8 cellular contexts compared by ENCODE assay signal in genomic region chr12:85280138-85280983, GRCh38. TPM values are rescaled to one million over a fixed set of nuclear protein-coding genes. Genes with fewer than 3 reads are reported as not detected.
DNase-seq lines count a peak whose midpoint lies in the region; ATAC-seq lines count a peak whose summit lies in the region.

ALX1 (plus strand) TSS chr12:85280220; CDS start chr12:85280262, 42 bp downstream.

- peak within 1 kb of the TSS; percentile 27 for H3K4me3 Mint-ChIP-seq in activated naive CD4-positive, alpha-beta T cell treated with anti-CD3 and anti-CD28 coated beads for 36 hours
- H3K4me3 Mint-ChIP-seq in stimulated activated memory B cell treated with anti-CD40 and anti-IgM and Interleukin-4, amounts not matched to agents 10 μg/mL and 1 μg/mL and 100 μg/mL, for 72 hours = peak within 1 kb of the TSS; percentile 77

- ATAC-seq in stimulated activated memory B cell treated with anti-CD40 and anti-IgM and Interleukin-4, amounts not matched to agents 10 μg/mL and 1 μg/mL and 100 μg/mL, for 72 hours = no peak

- peak; percentile 3 for DNase-seq in activated naive CD4-positive, alpha-beta T cell treated with anti-CD3 and anti-CD28 coated beads for 36 hours
- no peak for DNase-seq in activated naive CD4-positive, alpha-beta T cell treated with anti-CD3 and anti-CD28 coated beads, Interleukin-2, amount 50 U/mL, for 16 hours
- DNase-seq in M059J (ENCODE audit: low read depth) = peak; percentile 6
- DNase-seq in amniotic epithelial cell (ENCODE audit: low read depth) = peak; percentile 2
- no peak for DNase-seq in NK-92 (lab: John Stamatoyannopoulos, UW; ENCODE audit: unreplicated experiment)
- DNase-seq in NCI-H146 treated with DMSO at 0.1 percent for 48 hours (lab: John Stamatoyannopoulos, UW; ENCODE audit: unreplicated experiment) = no peak

- peaks cover 7% of the 10 kb centered on the region for H3K4me1 Mint-ChIP-seq in activated naive CD4-positive, alpha-beta T cell treated with anti-CD3 and anti-CD28 coated beads for 36 hours (ENCODE audit: low read depth)
- peaks cover 6% of the 10 kb centered on the region for H3K4me1 Mint-ChIP-seq in stimulated activated memory B cell treated with anti-CD40 and anti-IgM and Interleukin-4, amounts not matched to agents 10 μg/mL and 1 μg/mL and 100 μg/mL, for 72 hours

- H3K9me3 ChIP-seq in iPS-18c (ENCODE audit: control insufficient read depth, insufficient read depth, low read length) = no peaks in the 10 kb centered on the region

- intact Hi-C loops in activated naive CD4-positive, alpha-beta T cell treated with anti-CD3 and anti-CD28 coated beads for 36 hours (cut with micrococcal nuclease) = no loop called here

- H3K27me3 Mint-ChIP-seq in activated naive CD4-positive, alpha-beta T cell treated with anti-CD3 and anti-CD28 coated beads for 36 hours (ENCODE audit: low read depth) = peaks cover 46% of the 10 kb centered on the region
- peaks cover 28% of the 10 kb centered on the region for H3K27me3 Mint-ChIP-seq in stimulated activated memory B cell treated with anti-CD40 and anti-IgM and Interleukin-4, amounts not matched to agents 10 μg/mL and 1 μg/mL and 100 μg/mL, for 72 hours

- CTCF ChIA-PET in activated naive CD4-positive, alpha-beta T cell treated with anti-CD3 and anti-CD28 coated beads for 36 hours (lab: Charles Lee) = no interaction called here

- peak within 1 kb of the TSS; percentile 73 for H3K4me3 ChIP-seq in iPS-18c (ENCODE audit: insufficient read depth, low read depth, low read length)

- H3K27ac Mint-ChIP-seq in activated naive CD4-positive, alpha-beta T cell treated with anti-CD3 and anti-CD28 coated beads for 36 hours = no peak within 1 kb of the TSS
- no peak within 1 kb of the TSS for H3K27ac Mint-ChIP-seq in stimulated activated memory B cell treated with anti-CD40 and anti-IgM and Interleukin-4, amounts not matched to agents 10 μg/mL and 1 μg/mL and 100 μg/mL, for 72 hours

- no peaks in the 10 kb centered on the region for H3K9me3 Mint-ChIP-seq in activated naive CD4-positive, alpha-beta T cell treated with anti-CD3 and anti-CD28 coated beads for 36 hours
- H3K9me3 Mint-ChIP-seq in stimulated activated memory B cell treated with anti-CD40 and anti-IgM and Interleukin-4, amounts not matched to agents 10 μg/mL and 1 μg/mL and 100 μg/mL, for 72 hours = no peaks in the 10 kb centered on the region

- no peaks in the 10 kb centered on the region for H3K36me3 Mint-ChIP-seq in activated naive CD4-positive, alpha-beta T cell treated with anti-CD3 and anti-CD28 coated beads for 36 hours (ENCODE audit: low read depth)
- H3K36me3 Mint-ChIP-seq in stimulated activated memory B cell treated with anti-CD40 and anti-IgM and Interleukin-4, amounts not matched to agents 10 μg/mL and 1 μg/mL and 100 μg/mL, for 72 hours = no peaks in the 10 kb centered on the region

RNA-seq across cellular contexts. Expression of gene ALX1, which starts in this region (rescaled TPM):
- total RNA-seq in activated naive CD4-positive, alpha-beta T cell treated with anti-CD3 and anti-CD28 coated beads for 36 hours = not detected
- 0.27 TPM in 1 of 2 replicates, not detected in the other for total RNA-seq in M059J (2014; rRNA removed; shearing (Covaris generic))

Comparison
In these comparisons a context has a peak if more than half of its experiments do, and no peak if none do; other contexts are left out.
1. Peak in DNase-seq in activated naive CD4-positive, alpha-beta T cell treated with anti-CD3 and anti-CD28 coated beads for 36 hours; RNA of the gene not detected or under 1 TPM.
2. Peak in DNase-seq in M059J; RNA of the gene not detected or under 1 TPM.